24 cellular contexts compared by ENCODE assay signal in the genomic region with DNA sequence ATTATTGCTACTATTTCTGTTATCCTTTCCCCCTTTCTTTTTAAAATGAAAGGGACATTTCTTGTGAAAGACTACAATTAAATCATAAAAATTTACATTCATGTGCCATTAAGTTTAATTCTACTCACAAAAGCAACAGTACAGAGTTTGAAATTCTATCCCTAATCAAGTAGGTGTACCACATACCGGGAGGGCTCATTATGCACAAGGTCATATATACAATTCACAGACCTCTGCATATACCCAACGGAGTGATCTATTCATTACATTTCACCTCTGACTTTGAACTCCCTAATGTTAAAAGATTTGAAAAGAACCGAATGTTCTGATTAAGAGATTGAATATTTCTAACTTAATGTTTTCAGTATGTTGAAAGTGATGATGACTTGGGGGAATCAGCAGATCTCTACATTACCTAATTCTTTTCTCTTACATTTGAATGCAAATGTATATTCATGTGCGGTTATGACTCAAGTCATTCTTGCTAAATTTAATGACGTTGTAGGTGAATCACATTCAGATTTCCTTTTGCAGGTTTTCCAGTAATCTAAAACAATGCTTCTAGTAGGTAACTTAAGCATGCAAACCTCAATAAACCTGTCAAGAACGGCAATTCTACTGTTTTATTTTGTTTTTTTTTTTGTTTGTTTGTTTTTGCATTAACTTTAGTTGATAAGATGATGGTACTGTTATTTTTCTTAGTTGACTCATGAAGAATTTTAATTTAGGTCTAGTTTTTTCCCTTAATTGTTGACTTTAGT. TPM values are rescaled to one million over a fixed set of nuclear protein-coding genes. Genes with fewer than 3 reads are reported as not detected.
A peak's percentile ranks its signal among the peaks of the same experiment; 100 is the strongest.
DNase-seq lines count a peak whose midpoint lies in the region; ATAC-seq and TF ChIP-seq lines count a peak whose summit lies in the region.
"Had no signal": no experiment of that assay in that cellular context is flagged by ENCODE, and none has a peak within 500 bp of the region (broad histone marks: within the 10 kb centered on the region; RNA-seq: fewer than 3 reads in every experiment).

No MANE protein-coding gene starts in this region.

- H3K79me2 ChIP-seq in ACC112 (ENCODE audit: control insufficient read depth, insufficient read depth, low read length, unreplicated experiment): peaks cover 31% of the 10 kb centered on the region

- no peak for TF ChIP-seq CTCF in RWPE1 (conservative IDR thresholded peaks at IDR 0.05; ENCODE audit: low read depth)

- H2AFZ ChIP-seq in ACC112 (ENCODE audit: low read length, unreplicated experiment): no peak overlapping the region

- no peaks in the 10 kb centered on the region for H3K9me3 ChIP-seq in aorta (ENCODE audit: control insufficient read depth, low read length)
- H3K9me3 ChIP-seq: mucosa of descending colon, tibial artery had no signal

- 63 to 69% methylated on average over 6 of the region's 6 CpGs for WGBS in aorta, 2 donors

- H3K36me3 ChIP-seq in ACC112 (ENCODE audit: insufficient read depth, low read length) (no peaks in the 10 kb centered on the region), aorta (ENCODE audit: control insufficient read depth in 1 of 2, insufficient read depth in 2 of 2, low read length in 1 of 2) (no peaks in the 10 kb centered on the region)
- H3K36me3 ChIP-seq: tibial artery, WERI-Rb-1 had no signal

- H3K27ac ChIP-seq in ACC112 (ENCODE audit: low read depth, low read length) (peak overlapping the region; percentile 69), RWPE1 (no peak overlapping the region), aorta (ENCODE audit: low read depth in 1 of 2, low read length in 2 of 2) (no peak overlapping the region)
- H3K27ac ChIP-seq: skin epidermis, tibial artery, WERI-Rb-1 had no signal

- H3K4me3 ChIP-seq in ACC112 (ENCODE audit: low read depth, low read length) (no peak overlapping the region), aorta (ENCODE audit: low read length in 2 of 2) (no peak overlapping the region)
- H3K4me3 ChIP-seq: mucosa of descending colon, skin epidermis, tibial artery had no signal

- POLR2A ChIA-PET in RWPE1 (lab: Yijun Ruan, JAX; ENCODE audit: low non-redundant PET): no interaction called here

- ATAC-seq in aorta (ENCODE audit: low FRiP score): no peak
- ATAC-seq in HG03159 (IDR thresholded peaks at IDR 0.05; ENCODE audit: unreplicated experiment): no peak
- ATAC-seq: mucosa of descending colon; stimulated activated naive CD8-positive, alpha-beta T cell treated with anti-CD3 and anti-CD28 coated beads, Interleukin-15, Interleukin-2, amounts not matched to agents 100 U/mL and 50 U/mL, for 24 hours; T-helper 17 cell had no signal

- intact Hi-C loops in aorta (cut with DNase I): no loop called here

- CTCF ChIA-PET in RWPE1 (lab: Yijun Ruan, JAX): no interaction called here

- H3K4me1 ChIP-seq in ACC112 (ENCODE audit: control insufficient read depth, insufficient read depth, low read length, unreplicated experiment) (peaks cover 26% of the 10 kb centered on the region), aorta (ENCODE audit: control insufficient read depth in 1 of 2, insufficient read depth in 2 of 2, low read length in 2 of 2) (no peaks in the 10 kb centered on the region)
- H3K4me1 ChIP-seq: tibial artery had no signal

- DNase-seq in HS-5 (ENCODE audit: low read depth): peak; percentile 90
- peak; percentile 24 for DNase-seq in RWPE1 (ENCODE audit: low spot score)
- peak; percentile 84 for DNase-seq in fibroblast of gingiva (ENCODE audit: low read depth)
- DNase-seq in aorta: no peak
- DNase-seq in stimulated activated CD4-positive, alpha-beta T cell treated with anti-CD3 and anti-CD28 coated beads, Interleukin-4, amount 100 ng/mL, for 24 hours: no peak
- DNase-seq in cerebellar nuclear complex (lab: John Stamatoyannopoulos, UW): no peak
- DNase-seq: activated CD4-positive, alpha-beta T cell treated with anti-CD3 and anti-CD28 coated beads, Interleukin-2, amount 50 U/mL, for 4 hours; activated naive CD4-positive, alpha-beta T cell; CD8-positive, alpha-beta memory T cell; DMS79; immature natural killer cell; mucosa of descending colon; NCI-H1436; NCI-H69; SIG-M5; stimulated activated CD4-positive, alpha-beta T cell treated with anti-CD3 and anti-CD28 coated beads, Interleukin-2, amount 100 ng/mL, for 24 hours; stimulated activated naive CD8-positive, alpha-beta T cell treated with anti-CD3 and anti-CD28 coated beads, Interleukin-15, Interleukin-2, amounts not matched to agents 100 U/mL and 50 U/mL, for 24 hours; T-helper 17 cell; tibial artery; WERI-Rb-1 had no signal

- peaks cover 19% of the 10 kb centered on the region; the same call in 1 of the 2 replicates for H3K27me3 ChIP-seq in ACC112 (ENCODE audit: insufficient read depth, low read length)
- H3K27me3 ChIP-seq in aorta (ENCODE audit: control insufficient read depth in 1 of 2, insufficient read depth in 2 of 2, low read length in 1 of 2): no peaks in the 10 kb centered on the region
- H3K27me3 ChIP-seq: tibial artery had no signal

RNA-seq across cellular contexts. Expression of a gene that starts 7.3 kb away (rescaled TPM):
- 1 to 10 TPM; 1.7 to 4.4 TPM for total RNA-seq in aorta
- polyA plus RNA-seq in aorta: not detected
- total RNA-seq: CD8-positive, alpha-beta memory T cell; HT-29; T-helper 17 cell had no signal
- polyA plus RNA-seq: CD8-positive, alpha-beta memory T cell; immature natural killer cell had no signal

Comparison
In these comparisons a context has a peak if more than half of its experiments do, and no peak if none do; other contexts are left out.
1. DNase-seq: peak in HS-5 (single experiment), RWPE1 (single experiment) and fibroblast of gingiva (single experiment); none in aorta (0 of 2), stimulated activated CD4-positive, alpha-beta T cell treated with anti-CD3 and anti-CD28 coated beads, Interleukin-4, amount 100 ng/mL, for 24 hours (single experiment) and cerebellar nuclear complex (0 of 2).